1 cellular context compared by ENCODE assay signal in the genomic region with DNA sequence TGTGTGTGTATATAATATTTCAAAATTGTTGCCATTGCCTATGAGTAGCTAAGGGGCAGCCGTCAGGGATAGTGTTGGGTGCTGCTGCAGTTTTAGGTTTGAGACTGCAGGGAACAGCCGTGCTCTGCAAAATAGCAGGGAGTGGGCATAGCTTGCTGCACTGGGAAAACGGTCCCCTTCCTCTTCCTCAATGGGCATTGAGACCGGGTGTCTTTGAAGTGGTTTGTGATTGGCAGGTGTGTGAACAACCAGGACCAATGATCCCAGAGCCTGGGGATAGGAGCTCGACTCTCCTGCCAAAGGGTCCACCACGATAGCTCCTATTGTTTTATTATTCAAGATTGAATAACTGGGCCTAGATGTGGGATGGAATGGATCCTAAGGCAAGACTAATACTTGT.
TF ChIP-seq lines count a peak whose summit lies in the region.

No MANE protein-coding gene starts in this region.

TF ChIP-seq in H1, 55 proteins besides CTCF, POLR2A, EP300 and RAD21:
- TF ChIP-seq FOSL1 (IDR thresholded peaks at IDR 0.05; ENCODE audit: insufficient read depth, low read depth, low read length) (no peak), RFX5 (IDR thresholded peaks at IDR 0.05; ENCODE audit: borderline replicate concordance, low read depth, low read length) (no peak), YY1 (IDR thresholded peaks at IDR 0.05; ENCODE audit: low read depth, low read length) (no peak), SIN3A (conservative IDR thresholded peaks at IDR 0.05 in 1 of 2, IDR thresholded peaks at IDR 0.05 in 1 of 2; ENCODE audit: low read depth in 1 of 2, low read length in 2 of 2) (no peak), SP2 (IDR thresholded peaks at IDR 0.05; ENCODE audit: low read length) (no peak), MAFK (IDR thresholded peaks at IDR 0.05; ENCODE audit: low read depth, low read length) (no peak), RBBP5 (IDR thresholded peaks at IDR 0.05; ENCODE audit: borderline replicate concordance, low read depth, low read length) (no peak), POLR2AphosphoS5 (IDR thresholded peaks at IDR 0.05; ENCODE audit: low read depth, low read length) (no peak), TBP (IDR thresholded peaks at IDR 0.05; ENCODE audit: low read depth, low read length) (no peak), SRF (IDR thresholded peaks at IDR 0.05; ENCODE audit: low read depth, low read length) (no peak), TAF1 (IDR thresholded peaks at IDR 0.05; ENCODE audit: low read depth, low read length) (no peak), POU5F1 (IDR thresholded peaks at IDR 0.05; ENCODE audit: low read depth, low read length) (no peak)
- TF ChIP-seq, protein P1, sequence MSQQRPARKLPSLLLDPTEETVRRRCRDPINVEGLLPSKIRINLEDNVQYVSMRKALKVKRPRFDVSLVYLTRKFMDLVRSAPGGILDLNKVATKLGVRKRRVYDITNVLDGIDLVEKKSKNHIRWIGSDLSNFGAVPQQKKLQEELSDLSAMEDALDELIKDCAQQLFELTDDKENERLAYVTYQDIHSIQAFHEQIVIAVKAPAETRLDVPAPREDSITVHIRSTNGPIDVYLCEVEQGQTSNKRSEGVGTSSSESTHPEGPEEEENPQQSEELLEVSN (IDR thresholded peaks at IDR 0.05), result no peak
